Comparison of ENCODE assay signal across 8 cellular contexts in genomic region chr2:232142049-232142448, GRCh38.
DNase-seq lines count a peak whose midpoint lies in the region; ATAC-seq and TF ChIP-seq lines count a peak whose summit lies in the region.

No MANE protein-coding gene starts in this region.

- TF ChIP-seq CTCF in hepatocyte (IDR thresholded peaks at IDR 0.05; ENCODE audit: poor library complexity) = peak; percentile 78

- H3K27me3 Mint-ChIP-seq in activated naive CD8-positive, alpha-beta T cell treated with anti-CD3 and anti-CD28 coated beads for 36 hours = no peaks in the 10 kb centered on the region

- H3K27ac ChIP-seq in hepatocyte = no peak overlapping the region

- ATAC-seq in HG03571 (IDR thresholded peaks at IDR 0.05; ENCODE audit: unreplicated experiment) = no peak

- no peaks in the 10 kb centered on the region for H4K20me1 ChIP-seq in hepatocyte (ENCODE audit: insufficient read depth, poor library complexity, severe bottlenecking)

- no peaks in the 10 kb centered on the region for H3K9me3 Mint-ChIP-seq in activated naive CD8-positive, alpha-beta T cell treated with anti-CD3 and anti-CD28 coated beads for 36 hours

- no peak overlapping the region for H3K27ac Mint-ChIP-seq in activated naive CD8-positive, alpha-beta T cell treated with anti-CD3 and anti-CD28 coated beads for 36 hours

- no peak overlapping the region for H3K4me3 Mint-ChIP-seq in activated naive CD8-positive, alpha-beta T cell treated with anti-CD3 and anti-CD28 coated beads for 36 hours

- no peaks in the 10 kb centered on the region for H3K9me3 ChIP-seq in hepatocyte (ENCODE audit: low read depth)

- 45% methylated on average over 3 of the region's 3 CpGs for WGBS in hepatocyte (ENCODE audit: low lambda C conversion rate, missing lambda C conversion rate)

- H3K4me3 ChIP-seq in hepatocyte = no peak overlapping the region

- no peaks in the 10 kb centered on the region for H3K9me2 ChIP-seq in hepatocyte (replicated peaks; ENCODE audit: insufficient read depth)

- no peak overlapping the region for H3K4me2 ChIP-seq in hepatocyte

- DNase-seq in SKM-1 treated with dmso at 0.1 percent for 144 hours (lab: John Stamatoyannopoulos, UW; ENCODE audit: unreplicated experiment) = peak; percentile 16
- DNase-seq in SKM-1 (lab: John Stamatoyannopoulos, UW; ENCODE audit: unreplicated experiment) = no peak
- peak; percentile 27 for DNase-seq in NCI-H1694 treated with DMSO at 0.1 percent for 48 hours (lab: John Stamatoyannopoulos, UW)
- peak; percentile 14 for DNase-seq in activated naive CD8-positive, alpha-beta T cell treated with anti-CD3 and anti-CD28 coated beads for 36 hours
- DNase-seq in hepatocyte (ENCODE audit: low spot score) = peak; percentile 41
- DNase-seq in stimulated activated CD4-positive, alpha-beta T cell treated with anti-CD3 and anti-CD28 coated beads, Interleukin-2, amount 100 ng/mL, for 24 hours = peak; percentile 27 to 28
- DNase-seq in T-helper 9 cell = no peak

- no peaks in the 10 kb centered on the region for H3K27me3 ChIP-seq in hepatocyte

- H3K36me3 ChIP-seq in hepatocyte (replicated peaks; ENCODE audit: insufficient read depth, low read depth) = no peaks in the 10 kb centered on the region

- peaks cover 43% of the 10 kb centered on the region for H3K4me1 Mint-ChIP-seq in activated naive CD8-positive, alpha-beta T cell treated with anti-CD3 and anti-CD28 coated beads for 36 hours

- H3K4me1 ChIP-seq in hepatocyte (ENCODE audit: insufficient read depth) = no peaks in the 10 kb centered on the region

- H2AFZ ChIP-seq in hepatocyte = no peak overlapping the region

- H3K79me2 ChIP-seq in hepatocyte = no peaks in the 10 kb centered on the region

- peaks cover 12% of the 10 kb centered on the region for H3K36me3 Mint-ChIP-seq in activated naive CD8-positive, alpha-beta T cell treated with anti-CD3 and anti-CD28 coated beads for 36 hours

Comparison
In these comparisons a context has a peak if more than half of its experiments do, and no peak if none do; other contexts are left out.
1. DNase-seq: peak in SKM-1 treated with dmso at 0.1 percent for 144 hours (single experiment), NCI-H1694 treated with DMSO at 0.1 percent for 48 hours (single experiment), activated naive CD8-positive, alpha-beta T cell treated with anti-CD3 and anti-CD28 coated beads for 36 hours (single experiment), hepatocyte (single experiment) and stimulated activated CD4-positive, alpha-beta T cell treated with anti-CD3 and anti-CD28 coated beads, Interleukin-2, amount 100 ng/mL, for 24 hours (2 of 2); none in SKM-1 (single experiment) and T-helper 9 cell (single experiment).